ENCODE assay signal across 11 cellular contexts in the genomic region with DNA sequence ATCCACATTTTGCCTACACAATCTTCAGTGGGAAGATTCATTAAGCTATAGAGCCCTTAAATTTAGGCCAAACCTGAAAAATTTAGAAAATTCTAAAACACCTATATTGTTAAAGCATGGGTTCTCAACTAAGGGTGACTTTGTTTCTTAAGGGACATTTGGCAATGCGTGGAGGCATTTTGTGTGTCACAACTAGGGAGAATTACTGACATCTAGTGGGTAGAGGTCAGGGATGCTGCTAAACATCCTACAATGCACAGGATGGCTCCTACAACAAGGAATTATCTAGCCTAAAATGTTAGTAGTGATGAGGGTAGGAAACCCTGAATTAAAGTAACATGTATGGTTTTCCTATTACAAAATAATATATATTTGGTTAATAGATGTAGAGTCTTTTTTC. TPM values are rescaled to one million over a fixed set of nuclear protein-coding genes. Genes with fewer than 3 reads are reported as not detected.
A peak's percentile ranks its signal among the peaks of the same experiment; 100 is the strongest.
DNase-seq lines count a peak whose midpoint lies in the region; ATAC-seq, FAIRE-seq and TF ChIP-seq lines count a peak whose summit lies in the region.
"Had no signal": no experiment of that assay in that cellular context is flagged by ENCODE, and none has a peak within 500 bp of the region (broad histone marks: within the 10 kb centered on the region; RNA-seq: fewer than 3 reads in every experiment).

No MANE protein-coding gene starts in this region.

- no peak overlapping the region for H2AFZ ChIP-seq in IMR-90 (replicated peaks; ENCODE audit: low read length, poor library complexity)
- no peak overlapping the region for H2AFZ ChIP-seq in GM12878 (ENCODE audit: control insufficient read depth, low read depth, low read length)
- no peak overlapping the region for H2AFZ ChIP-seq in HepG2 (ENCODE audit: low read length)

- H3K4ac ChIP-seq in IMR-90 (ENCODE audit: low read depth, low read length), result no peak overlapping the region

- peaks cover 5 to 8% of the 10 kb centered on the region in 2 experiments; a peak in 2 of 4 replicates for H3K79me1 ChIP-seq in IMR-90 (ENCODE audit: low read depth in 1 of 2, low read length in 2 of 2)

- CTCF ChIA-PET in IMR-90 (lab: Yijun Ruan, JAX), result interaction anchor here (1.6 kb wide), 1 partner anchor 42 kb away, joined by 4 read pairs; no protein-coding TSS in a partner anchor
- CTCF ChIA-PET in GM12878 (lab: Yijun Ruan, JAX), result interaction anchor here (0.8 to 4.4 kb wide), 9 partner anchors 13 to 287 kb away, joined by 3 to 20 read pairs (median 5); no protein-coding TSS in a partner anchor
- CTCF ChIA-PET in HepG2 (lab: Yijun Ruan, JAX; ENCODE audit: low intra/inter-chr PET ratio, low total read pairs), result interaction anchor here (1.2 kb wide), 1 partner anchor 256 kb away, joined by 4 read pairs; no protein-coding TSS in a partner anchor

- intact Hi-C loops in IMR-90 (cut with micrococcal nuclease), result no loop called here
- intact Hi-C loops in GM12878 (cut with micrococcal nuclease; ENCODE audit: unreplicated experiment), result loop anchor here (1.0 to 5.0 kb wide), 2 partner anchors 156 to 253 kb away; no protein-coding TSS in a partner anchor
- intact Hi-C loops in HepG2 (cut with micrococcal nuclease; ENCODE audit: unreplicated experiment), result loop anchor here (1.0 kb wide), 1 partner anchor 255 kb away; no protein-coding TSS in a partner anchor
- intact Hi-C loops in esophagus muscularis mucosa (cut with DNase I), result no loop called here

- BruUV-seq in IMR-90 (replicated peaks; lab: Mats Ljungman, UMichigan) (no TSS peak), GM12878 (replicated peaks; lab: Mats Ljungman, UMichigan) (no TSS peak), HepG2 (replicated peaks; lab: Mats Ljungman, UMichigan) (no TSS peak)

- dilution Hi-C loops in IMR-90 (cut with HindIII; ENCODE audit: low sequenced_read_pairs, unreplicated experiment), result no loop called here

- no peaks in the 10 kb centered on the region for H3K36me3 ChIP-seq in IMR-90 (ENCODE audit: control insufficient read depth, insufficient read depth, low read length)
- H3K36me3 ChIP-seq in GM12878 (ENCODE audit: control insufficient read depth in 2 of 2, insufficient read depth in 2 of 2, low read length in 1 of 2), result no peaks in the 10 kb centered on the region
- peaks cover 0 to 1% of the 10 kb centered on the region in 2 experiments; a peak in 2 of 5 replicates for H3K36me3 ChIP-seq in HepG2 (replicated peaks in 1 of 2; ENCODE audit: control insufficient read depth in 1 of 2, insufficient read depth in 2 of 2, low read length in 2 of 2)
- H3K36me3 ChIP-seq in esophagus muscularis mucosa, result no peaks in the 10 kb centered on the region

- H3K4me1 ChIP-seq in IMR-90 (ENCODE audit: control insufficient read depth, insufficient read depth, low read length), result no peaks in the 10 kb centered on the region
- H3K4me1 ChIP-seq in GM12878 (ENCODE audit: control insufficient read depth, insufficient read depth, low read length), result no peaks in the 10 kb centered on the region
- H3K4me1 ChIP-seq in HepG2 (ENCODE audit: insufficient read depth, low read length), result no peaks in the 10 kb centered on the region
- peaks cover 0 to 15% (median 0%) of the 10 kb centered on the region in 4 donors for H3K4me1 ChIP-seq in esophagus muscularis mucosa

- H3K56ac ChIP-seq in IMR-90 (ENCODE audit: extremely low read depth, insufficient read depth, low read length), result no peak overlapping the region

- H3K27ac ChIP-seq in IMR-90 (ENCODE audit: insufficient read depth, low read length) (no peak overlapping the region), GM12878 (ENCODE audit: control insufficient read depth, insufficient read depth) (no peak overlapping the region), HepG2 (ENCODE audit: extremely low read length, insufficient read depth, low read length) (no peak overlapping the region), esophagus muscularis mucosa (replicated peaks in 1 of 4) (no peak overlapping the region)

- H3K9me1 ChIP-seq in IMR-90 (ENCODE audit: insufficient read depth, low read length), result no peaks in the 10 kb centered on the region

- no peak overlapping the region for H4K5ac ChIP-seq in IMR-90 (ENCODE audit: low read depth, low read length)

- H3K79me2 ChIP-seq in GM12878 (ENCODE audit: control insufficient read depth, insufficient read depth, low read length), result peaks cover 8% of the 10 kb centered on the region
- H3K79me2 ChIP-seq in HepG2 (ENCODE audit: insufficient read depth, low read length), result peaks cover 2% of the 10 kb centered on the region

- H4K8ac ChIP-seq in IMR-90 (ENCODE audit: low read depth in 2 of 2, low read length in 2 of 2), result no peak overlapping the region

- H3K4me2 ChIP-seq in IMR-90 (ENCODE audit: low read depth, low read length) (no peak overlapping the region), GM12878 (ENCODE audit: control insufficient read depth, insufficient read depth) (no peak overlapping the region), HepG2 (ENCODE audit: low read depth, low read length) (no peak overlapping the region)

- POLR2A ChIA-PET in IMR-90 (lab: Charles Lee; ENCODE audit: unreplicated experiment) (no interaction called here), GM12878 (lab: Charles Lee) (no interaction called here), HepG2 (lab: Yijun Ruan, JAX) (no interaction called here)

- H3K27me3 ChIP-seq in IMR-90 (ENCODE audit: control insufficient read depth, insufficient read depth, low read length) (no peaks in the 10 kb centered on the region), GM12878 (replicated peaks in 1 of 2; ENCODE audit: control insufficient read depth in 2 of 2, insufficient read depth in 2 of 2, low read length in 1 of 2) (no peaks in the 10 kb centered on the region), HepG2 (ENCODE audit: control insufficient read depth in 1 of 2, insufficient read depth in 2 of 2, low read length in 2 of 2) (no peaks in the 10 kb centered on the region), esophagus muscularis mucosa (no peaks in the 10 kb centered on the region)

- H2BK20ac ChIP-seq in IMR-90 (ENCODE audit: low read depth, low read length), result no peak overlapping the region

- H3K14ac ChIP-seq in IMR-90 (replicated peaks; ENCODE audit: low read depth, low read length), result no peak overlapping the region

- peak; percentile 15; the same call in 1 of the 2 replicates for TF ChIP-seq CTCF in IMR-90 (conservative IDR thresholded peaks at IDR 0.05; ENCODE audit: low read depth, low read length)
- TF ChIP-seq CTCF in GM12878 (IDR thresholded peaks at IDR 0.05 in 2 of 3, conservative IDR thresholded peaks at IDR 0.05 in 1 of 3; ENCODE audit: control insufficient read depth in 2 of 3, extremely low read depth in 1 of 3, insufficient read depth in 1 of 3, low read depth in 3 of 3, low read length in 3 of 3), result peak; percentile 21 to 32 (median 26); a peak in 3 of 6 replicates
- peak; percentile 54 for TF ChIP-seq CTCF in HepG2 (CRISPR knock-in tag; IDR thresholded peaks at IDR 0.05)
- TF ChIP-seq CTCF in esophagus muscularis mucosa (IDR thresholded peaks at IDR 0.05), result peak in 1 of 3 experiments; percentile 5

- no peak overlapping the region for H4K91ac ChIP-seq in IMR-90 (ENCODE audit: insufficient read depth, low read depth, low read length)

- no peak overlapping the region for H2BK5ac ChIP-seq in IMR-90 (ENCODE audit: low read depth, low read length, poor library complexity, severe bottlenecking)

- no peak overlapping the region for H3K18ac ChIP-seq in IMR-90 (ENCODE audit: low read depth, low read length)

- H3K4me3 ChIP-seq in IMR-90 (ENCODE audit: insufficient read depth, low read depth, low read length) (no peak overlapping the region), GM12878 (no peak overlapping the region), HepG2 (replicated peaks in 1 of 3; ENCODE audit: insufficient read depth in 1 of 3, low read depth in 2 of 3, low read length in 3 of 3) (no peak overlapping the region), esophagus muscularis mucosa (no peak overlapping the region)
- H3K4me3 ChIP-seq: lung had no signal

- WGBS in IMR-90 (ENCODE audit: extremely low coverage in 2 of 2, insufficient read length in 1 of 2), 2 experiments, result no CpG with 5 or more reads among the region's 1 CpG
- 91% methylated on average over 1 of the region's 1 CpG for WGBS in GM12878 (ENCODE audit: insufficient coverage, insufficient replicate concordance, low lambda C conversion rate, missing lambda C conversion rate)
- 80% methylated on average over 1 of the region's 1 CpG for WGBS in HepG2 (ENCODE audit: low lambda C conversion rate)
- 100% methylated on average over 1 of the region's 1 CpG for WGBS in esophagus muscularis mucosa

- H4K20me1 ChIP-seq in IMR-90 (ENCODE audit: insufficient read depth, low read length), result no peaks in the 10 kb centered on the region
- no peaks in the 10 kb centered on the region for H4K20me1 ChIP-seq in GM12878 (ENCODE audit: control insufficient read depth, insufficient read depth)
- 0 out of 2 replicates have a peak, but pooled peaks cover 2% of the 10 kb centered on the region for H4K20me1 ChIP-seq in HepG2 (ENCODE audit: insufficient read depth, low read length)

- RAD21 ChIA-PET in GM12878 (lab: Charles Lee; ENCODE audit: unreplicated experiment), result interaction anchor here (2.1 kb wide), 1 partner anchor 41 kb away, joined by 8 read pairs; no protein-coding TSS in a partner anchor

- peak; percentile 7 for FAIRE-seq in GM12878 (lab: Jason Lieb, UNC)
- peak; percentile 67 for FAIRE-seq in HepG2 (lab: Jason Lieb, UNC)

- H2BK120ac ChIP-seq in IMR-90 (ENCODE audit: low read depth, low read length), result no peak overlapping the region

- H2AK5ac ChIP-seq in IMR-90 (ENCODE audit: low read depth, low read length), result no peak overlapping the region

- H2AK9ac ChIP-seq in IMR-90 (replicated peaks; ENCODE audit: low read depth, low read length, poor library complexity), result no peak overlapping the region

- peak; percentile 19; the same call in 1 of the 2 replicates for TF ChIP-seq RAD21 in IMR-90 (IDR thresholded peaks at IDR 0.05; ENCODE audit: low read length)
- TF ChIP-seq RAD21 in GM12878 (IDR thresholded peaks at IDR 0.05; ENCODE audit: insufficient read depth, low read depth, low read length), result peak; percentile 58
- TF ChIP-seq RAD21 in HepG2 (CRISPR knock-in tag; IDR thresholded peaks at IDR 0.05), result no peak

- H3K9me3 ChIP-seq in IMR-90 (ENCODE audit: control insufficient read depth, insufficient read depth, low read length) (no peaks in the 10 kb centered on the region), GM12878 (replicated peaks; ENCODE audit: control insufficient read depth, insufficient read depth, low read length) (no peaks in the 10 kb centered on the region), HepG2 (ENCODE audit: low read length) (no peaks in the 10 kb centered on the region), esophagus muscularis mucosa (no peaks in the 10 kb centered on the region)

- SMC1A ChIA-PET in GM12878 (lab: Charles Lee; ENCODE audit: uncharacterized antibody, unreplicated experiment), result interaction anchor here (0.6 to 1.2 kb wide), 3 partner anchors 18 to 470 kb away, joined by 3 to 4 read pairs (median 4); no protein-coding TSS in a partner anchor

- TF ChIP-seq POLR2A in IMR-90 (IDR thresholded peaks at IDR 0.05; ENCODE audit: low read depth, low read length) (no peak), GM12878 (IDR thresholded peaks at IDR 0.05; ENCODE audit: low read depth, low read length) (no peak), HepG2 (IDR thresholded peaks at IDR 0.05; ENCODE audit: insufficient read depth in 1 of 2, low read depth in 2 of 2, low read length in 2 of 2) (no peak), esophagus muscularis mucosa (IDR thresholded peaks at IDR 0.05; ENCODE audit: low read depth) (no peak)

- H3K23ac ChIP-seq in IMR-90 (ENCODE audit: low read depth, low read length), result no peak overlapping the region

- in situ Hi-C loops in IMR-90 (cut with MboI; ENCODE audit: low sequenced_read_pairs), result no loop called here
- in situ Hi-C loops in GM12878 (cut with MboI), result no loop called here
- in situ Hi-C loops in HepG2 (cut with HindIII; ENCODE audit: extremely low pct_ligation_motif_present, low pct_unique_long_range_greater_than_20kb), result no loop called here

- no peak overlapping the region for H3K9ac ChIP-seq in IMR-90 (ENCODE audit: low read depth, low read length)
- no peak overlapping the region for H3K9ac ChIP-seq in GM12878 (ENCODE audit: control insufficient read depth, insufficient read depth, low read length)
- no peak overlapping the region for H3K9ac ChIP-seq in HepG2 (ENCODE audit: insufficient read depth, low read depth, low read length)

- no peak overlapping the region for H2BK15ac ChIP-seq in IMR-90 (ENCODE audit: low read depth, low read length)

- DNase-seq in EL (peak; percentile 6), IMR-90 (no peak), GM12878 (ENCODE audit: low read depth, low spot score) (no peak), HepG2 (ENCODE audit: low spot score) (peak; percentile 25), NK-92 (lab: John Stamatoyannopoulos, UW; ENCODE audit: unreplicated experiment) (no peak), esophagus muscularis mucosa (ENCODE audit: extremely low spot score) (no peak)
- DNase-seq: activated CD8-positive, alpha-beta T cell treated with anti-CD3 and anti-CD28 coated beads, Interleukin-2, amount 10 ng/mL, durations not matched to agents 7 days and 5 days; NCI-H2171 treated with DMSO at 0.1 percent for 48 hours had no signal

- TF ChIP-seq EP300 in GM12878 (IDR thresholded peaks at IDR 0.05; ENCODE audit: borderline replicate concordance in 1 of 2, control insufficient read depth in 1 of 2, low read depth in 2 of 2, low read length in 2 of 2) (no peak), HepG2 (IDR thresholded peaks at IDR 0.05; ENCODE audit: low read depth in 2 of 2, low read length in 2 of 2) (no peak), HepG2 (CRISPR knock-in tag; IDR thresholded peaks at IDR 0.05; ENCODE audit: borderline replicate concordance) (no peak), esophagus muscularis mucosa (IDR thresholded peaks at IDR 0.05) (no peak)

- no peak for ATAC-seq in IMR-90 (ENCODE audit: low read depth)
- peak; percentile 48 for ATAC-seq in GM12878
- peak; percentile 63 for ATAC-seq in HepG2
- ATAC-seq in GM19397 (IDR thresholded peaks at IDR 0.05; ENCODE audit: unreplicated experiment), result no peak
- no peak for ATAC-seq in HG02623 (IDR thresholded peaks at IDR 0.05; ENCODE audit: unreplicated experiment)
- ATAC-seq: activated CD8-positive, alpha-beta T cell treated with anti-CD3 and anti-CD28 coated beads, Interleukin-2, amount 10 ng/mL, durations not matched to agents 7 days and 5 days had no signal

RNA-seq across cellular contexts. Expression of gene TBC1D5, which starts 55.8 kb away (rescaled TPM):
- total RNA-seq in IMR-90 (2012; rRNA removed) (53.6 and 57.0 TPM in 2 replicates), GM12878 (2014; rRNA removed) (52.6 and 58.6 TPM in 2 replicates), GM12878 (2014; rRNA removed; fragmentation: Illumina TruSeq; extraction: Trizol) (61.0 and 62.4 TPM in 2 replicates), GM12878 (2021) (46.7 and 48.9 TPM in 2 replicates), HepG2 (2016; rRNA removed; fragmentation: Illumina TruSeq; extraction: Trizol) (33.3 and 50.5 TPM in 2 replicates), esophagus muscularis mucosa (10 to 100 TPM; 54.0 to 83.1 (median 63.6) TPM)
- polyA plus RNA-seq in IMR-90 (2012; rRNA removed) (16.1 and 16.4 TPM in 2 replicates), GM12878 (2011; rRNA removed) (50.0 and 56.7 TPM in 2 replicates), GM12878 (2014; fragmentation: Illumina TruSeq; extraction: Trizol) (43.7 and 57.6 TPM in 2 replicates), GM12878 (2014; fragmentation: Nextera tagmentation; extraction: Ambion mirVana) (1 to 10 TPM; 5.5 to 5.8 TPM), GM12878 (2014; rRNA removed) (26.9 and 30.5 TPM in 2 replicates), GM12878 (2016; fragmentation: Nextera tagmentation; extraction: Ambion mirVana) (10 to 100 TPM; 40.7 to 43.8 TPM), HepG2 (2011; rRNA removed) (15.4 and 19.2 TPM in 2 replicates)
- 5.3 and 6.8 TPM in 2 replicates for polyA plus RNA-seq in IMR-90 (2012; cell fraction: cytosol; rRNA removed)
- polyA plus RNA-seq in IMR-90 (2012; cell fraction: nucleus; rRNA removed; ENCODE audit: low replicate concordance), result 5.7 and 10.8 TPM in 2 replicates
- 210 and 223 TPM in 2 replicates for total RNA-seq in GM12878 (2013; cell fraction: nucleolus; rRNA removed)
- 18.8 TPM for polyA plus RNA-seq in GM12878 (2011; ENCODE audit: low read depth)
- 36.9 and 37.2 TPM in 2 replicates for polyA plus RNA-seq in GM12878 (2011; cell fraction: cytosol; rRNA removed)
- polyA plus RNA-seq in GM12878 (2011; cell fraction: nucleus; rRNA removed), result 33.2 and 33.3 TPM in 2 replicates
- polyA plus RNA-seq in GM12878 (2012), result 18.9 and 21.7 TPM in 2 replicates
- polyA minus RNA-seq in GM12878 (2011; rRNA and poly(A)+ RNA removed), result 95.1 and 112 TPM in 2 replicates
- 35.2 and 36.5 TPM in 2 replicates for polyA minus RNA-seq in GM12878 (2011; cell fraction: cytosol; rRNA and poly(A)+ RNA removed)
- polyA minus RNA-seq in GM12878 (2011; cell fraction: nucleus; rRNA and poly(A)+ RNA removed), result 76.8 and 114 TPM in 2 replicates
- 28.9 and 36.1 TPM in 2 replicates for total RNA-seq in HepG2 (2016; cell fraction: cytosol; rRNA removed; fragmentation: Illumina TruSeq; extraction: Trizol; ENCODE audit: low read depth)
- 34.4 and 49.1 TPM in 2 replicates for total RNA-seq in HepG2 (2016; cell fraction: insoluble cytoplasmic fraction; rRNA removed; fragmentation: Illumina TruSeq; extraction: Trizol)
- total RNA-seq in HepG2 (2016; cell fraction: membrane; rRNA removed; fragmentation: Illumina TruSeq; extraction: Trizol), result 27.1 and 27.6 TPM in 2 replicates
- 56.8 and 57.7 TPM in 2 replicates for total RNA-seq in HepG2 (2016; cell fraction: nucleus; rRNA removed; fragmentation: Illumina TruSeq; extraction: Trizol)
- 12.9 and 15.0 TPM in 2 replicates for polyA plus RNA-seq in HepG2 (2011; cell fraction: cytosol; rRNA removed)
- polyA plus RNA-seq in HepG2 (2011; cell fraction: nucleus; rRNA removed), result 10.9 and 12.9 TPM in 2 replicates
- 17.7 and 18.8 TPM in 2 replicates for polyA plus RNA-seq in HepG2 (2012)
- polyA plus RNA-seq in HepG2 (2016; cell fraction: cytosol; fragmentation: Illumina TruSeq; extraction: Trizol; ENCODE audit: low read depth), result 0.88 and 1.2 TPM in 2 replicates
- 17.3 and 19.4 TPM in 2 replicates for polyA plus RNA-seq in HepG2 (2016; cell fraction: insoluble cytoplasmic fraction; fragmentation: Illumina TruSeq; extraction: Trizol; ENCODE audit: low read depth)
- 4.4 and 4.8 TPM in 2 replicates for polyA plus RNA-seq in HepG2 (2016; cell fraction: membrane; fragmentation: Illumina TruSeq; extraction: Trizol; ENCODE audit: low read depth)
- 13.6 and 14.4 TPM in 2 replicates for polyA plus RNA-seq in HepG2 (2016; cell fraction: nucleus; fragmentation: Illumina TruSeq; extraction: Trizol; ENCODE audit: insufficient read depth, low read depth)
- polyA minus RNA-seq in HepG2 (2011; rRNA and poly(A)+ RNA removed; ENCODE audit: low replicate concordance), result 11.9 and 39.7 TPM in 2 replicates
- 27.3 and 30.9 TPM in 2 replicates for polyA minus RNA-seq in HepG2 (2011; cell fraction: cytosol; rRNA and poly(A)+ RNA removed)
- polyA minus RNA-seq in HepG2 (2011; cell fraction: nucleus; rRNA and poly(A)+ RNA removed), result 86.3 and 98.5 TPM in 2 replicates

Comparison
In these comparisons a context has a peak if more than half of its experiments do, and no peak if none do; other contexts are left out.
1. DNase-seq: peak in EL (single experiment) and HepG2 (single experiment); none in IMR-90 (single experiment), GM12878 (single experiment), NK-92 (single experiment) and esophagus muscularis mucosa (single experiment).
2. ATAC-seq: peak in GM12878 (single experiment) and HepG2 (single experiment); none in IMR-90 (single experiment), GM19397 (single experiment) and HG02623 (single experiment).
3. intact Hi-C loops: an anchor here in GM12878 (1.0 to 5.0 kb wide) and HepG2 (1.0 kb wide); none called in IMR-90 and esophagus muscularis mucosa.